In the genomic region with DNA sequence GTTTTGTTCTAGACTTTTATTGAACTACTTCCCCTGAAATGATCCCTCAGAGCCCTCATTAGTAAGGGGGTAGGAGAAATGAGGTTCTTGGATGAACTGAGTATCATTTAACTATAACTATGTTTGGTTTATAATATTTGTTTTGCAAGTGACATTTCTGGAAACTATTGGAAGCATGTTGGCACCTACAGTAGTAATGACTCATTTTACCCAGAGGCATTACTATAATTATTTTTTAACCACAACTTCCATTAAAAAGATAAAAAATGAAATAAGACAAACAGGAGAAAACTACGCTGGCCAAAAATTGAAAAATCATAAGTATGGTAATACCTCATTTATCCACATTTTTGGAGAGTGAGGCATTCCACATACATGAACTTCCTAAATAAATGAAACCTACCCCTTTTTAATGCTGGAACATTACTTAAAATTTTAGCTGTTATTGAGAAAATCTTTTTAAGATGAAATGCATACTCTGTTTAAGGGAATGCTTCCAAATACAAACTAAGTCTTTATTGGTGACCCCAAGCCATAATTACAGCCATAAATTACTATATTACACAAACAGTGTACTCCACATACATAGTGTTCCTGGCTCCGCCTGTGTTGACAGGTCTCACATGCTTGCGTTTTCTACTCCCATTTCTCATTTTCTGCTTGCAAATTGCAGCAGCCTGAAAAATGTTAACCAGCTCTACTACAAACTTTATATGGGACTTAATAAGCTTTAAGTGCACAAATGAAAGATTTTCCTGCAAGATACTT, we compare ENCODE assay signal across 1 cellular context.
TF ChIP-seq lines count a peak whose summit lies in the region.

No MANE protein-coding gene starts in this region.

TF ChIP-seq in HepG2, 621 proteins besides CTCF, POLR2A, EP300 and RAD21 (continued from another document):
- TF ChIP-seq, protein P1, sequence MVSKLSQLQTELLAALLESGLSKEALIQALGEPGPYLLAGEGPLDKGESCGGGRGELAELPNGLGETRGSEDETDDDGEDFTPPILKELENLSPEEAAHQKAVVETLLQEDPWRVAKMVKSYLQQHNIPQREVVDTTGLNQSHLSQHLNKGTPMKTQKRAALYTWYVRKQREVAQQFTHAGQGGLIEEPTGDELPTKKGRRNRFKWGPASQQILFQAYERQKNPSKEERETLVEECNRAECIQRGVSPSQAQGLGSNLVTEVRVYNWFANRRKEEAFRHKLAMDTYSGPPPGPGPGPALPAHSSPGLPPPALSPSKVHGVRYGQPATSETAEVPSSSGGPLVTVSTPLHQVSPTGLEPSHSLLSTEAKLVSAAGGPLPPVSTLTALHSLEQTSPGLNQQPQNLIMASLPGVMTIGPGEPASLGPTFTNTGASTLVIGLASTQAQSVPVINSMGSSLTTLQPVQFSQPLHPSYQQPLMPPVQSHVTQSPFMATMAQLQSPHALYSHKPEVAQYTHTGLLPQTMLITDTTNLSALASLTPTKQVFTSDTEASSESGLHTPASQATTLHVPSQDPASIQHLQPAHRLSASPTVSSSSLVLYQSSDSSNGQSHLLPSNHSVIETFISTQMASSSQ (IDR thresholded peaks at IDR 0.05; ENCODE audit: low read depth) = no peak
- TF ChIP-seq, protein P1 (CRISPR knock-in tag; IDR thresholded peaks at IDR 0.05; ENCODE audit: borderline replicate concordance) = no peak
- TF ChIP-seq ZNF329 (CRISPR knock-in tag; IDR thresholded peaks at IDR 0.05; ENCODE audit: low read depth) (no peak), ZNF12 (CRISPR knock-in tag; IDR thresholded peaks at IDR 0.05) (no peak), PRMT3 (CRISPR knock-in tag; IDR thresholded peaks at IDR 0.05; ENCODE audit: borderline replicate concordance, low read depth) (no peak), ZNF256 (CRISPR knock-in tag; conservative IDR thresholded peaks at IDR 0.05) (no peak), ZNF101 (CRISPR knock-in tag; IDR thresholded peaks at IDR 0.05; ENCODE audit: borderline replicate concordance, low read depth) (no peak), ZZZ3 (CRISPR knock-in tag; IDR thresholded peaks at IDR 0.05; ENCODE audit: borderline replicate concordance) (no peak), ZBTB20 (CRISPR knock-in tag; IDR thresholded peaks at IDR 0.05; ENCODE audit: borderline replicate concordance, low read depth) (no peak), U2AF2 (IDR thresholded peaks at IDR 0.05; ENCODE audit: low read depth, low read length) (no peak), SP140L (CRISPR knock-in tag; IDR thresholded peaks at IDR 0.05; ENCODE audit: borderline replicate concordance) (no peak), ZNF747 (CRISPR knock-in tag; IDR thresholded peaks at IDR 0.05; ENCODE audit: borderline replicate concordance) (no peak), ZNF75D (CRISPR knock-in tag; IDR thresholded peaks at IDR 0.05; ENCODE audit: borderline replicate concordance) (no peak), PLRG1 (conservative IDR thresholded peaks at IDR 0.05) (no peak)
- TF ChIP-seq, protein P2, sequence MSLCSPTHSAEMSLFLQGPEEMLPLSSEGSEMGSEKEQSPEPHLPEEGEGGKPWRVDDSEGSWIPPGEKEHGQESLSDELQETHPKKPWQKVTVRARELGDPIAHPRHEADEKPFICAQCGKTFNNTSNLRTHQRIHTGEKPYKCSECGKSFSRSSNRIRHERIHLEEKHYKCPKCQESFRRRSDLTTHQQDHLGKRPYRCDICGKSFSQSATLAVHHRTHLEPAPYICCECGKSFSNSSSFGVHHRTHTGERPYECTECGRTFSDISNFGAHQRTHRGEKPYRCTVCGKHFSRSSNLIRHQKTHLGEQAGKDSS (CRISPR knock-in tag; IDR thresholded peaks at IDR 0.05; ENCODE audit: borderline replicate concordance, low read depth) = no peak
